9 cellular contexts compared by ENCODE assay signal in genomic region chr3:108153451-108153981, GRCh38.
A peak's percentile ranks its signal among the peaks of the same experiment; 100 is the strongest.
DNase-seq lines count a peak whose midpoint lies in the region; ATAC-seq lines count a peak whose summit lies in the region.
"Had no signal": no experiment of that assay in that cellular context is flagged by ENCODE, and none has a peak within 500 bp of the region (broad histone marks: within the 10 kb centered on the region; RNA-seq: fewer than 3 reads in every experiment).

No MANE protein-coding gene starts in this region.

- DNase-seq in NCI-H2171 treated with DMSO at 0.1 percent for 48 hours (lab: John Stamatoyannopoulos, UW): peak; percentile 22
- DNase-seq in NCI-H2171 (lab: John Stamatoyannopoulos, UW): no peak
- peak; percentile 48 for DNase-seq in NT2/D1 (ENCODE audit: low read depth, low spot score)
- peak; percentile 14 for DNase-seq in iPS DF 4.7 (ENCODE audit: extremely low read depth, low spot score)
- peak in 5 of 6 experiments; percentile 12 to 54 (median 37) for DNase-seq in stimulated activated naive CD4-positive, alpha-beta T cell (lab: John Stamatoyannopoulos, UW)
- DNase-seq in DMS79 treated with DMSO at 0.1 percent for 48 hours (lab: John Stamatoyannopoulos, UW): no peak

- peaks cover 5% of the 10 kb centered on the region for H3K4me1 Mint-ChIP-seq in activated T-helper 17 cell treated with anti-CD3 and anti-CD28 coated beads, Interleukin-2, amount 50 U/mL, for 72 hours

- peak; percentile 52 for ATAC-seq in HG02884 (IDR thresholded peaks at IDR 0.05; ENCODE audit: unreplicated experiment)
- peak; percentile 63 for ATAC-seq in activated T-helper 17 cell treated with anti-CD3 and anti-CD28 coated beads, Interleukin-2, amount 50 U/mL, for 72 hours (replicated peaks)

- no peaks in the 10 kb centered on the region for H3K27me3 Mint-ChIP-seq in activated T-helper 17 cell treated with anti-CD3 and anti-CD28 coated beads, Interleukin-2, amount 50 U/mL, for 72 hours

- H3K4me3 ChIP-seq in NT2/D1 (ENCODE audit: insufficient read length, low read depth): no peak overlapping the region
- H3K4me3 ChIP-seq: BLaER1 had no signal

- no peak overlapping the region for H3K4me3 Mint-ChIP-seq in activated T-helper 17 cell treated with anti-CD3 and anti-CD28 coated beads, Interleukin-2, amount 50 U/mL, for 72 hours

- H3K36me3 Mint-ChIP-seq in activated T-helper 17 cell treated with anti-CD3 and anti-CD28 coated beads, Interleukin-2, amount 50 U/mL, for 72 hours (ENCODE audit: low read depth): no peaks in the 10 kb centered on the region

- H3K36me3 ChIP-seq in NT2/D1 (ENCODE audit: insufficient read depth, insufficient read length, low read length): no peaks in the 10 kb centered on the region
- H3K36me3 ChIP-seq: BLaER1 had no signal

- no peaks in the 10 kb centered on the region for H3K4me1 ChIP-seq in NT2/D1 (ENCODE audit: insufficient read depth, insufficient read length)

- H3K9me3 ChIP-seq in NT2/D1 (ENCODE audit: insufficient read depth, low read length): no peaks in the 10 kb centered on the region
- H3K9me3 ChIP-seq: BLaER1 had no signal

- no peaks in the 10 kb centered on the region for H3K27me3 ChIP-seq in NT2/D1 (ENCODE audit: insufficient read depth, insufficient read length)
- H3K27me3 ChIP-seq: BLaER1 had no signal

- no peaks in the 10 kb centered on the region for H3K9me3 Mint-ChIP-seq in activated T-helper 17 cell treated with anti-CD3 and anti-CD28 coated beads, Interleukin-2, amount 50 U/mL, for 72 hours

- H3K27ac Mint-ChIP-seq in activated T-helper 17 cell treated with anti-CD3 and anti-CD28 coated beads, Interleukin-2, amount 50 U/mL, for 72 hours: no peak overlapping the region

- no peak overlapping the region for H3K9ac ChIP-seq in NT2/D1 (ENCODE audit: insufficient read length, low read depth)
- H3K9ac ChIP-seq: BLaER1 had no signal

Comparison
In these comparisons a context has a peak if more than half of its experiments do, and no peak if none do; other contexts are left out.
1. DNase-seq: peak in NCI-H2171 treated with DMSO at 0.1 percent for 48 hours (single experiment), NT2/D1 (single experiment), iPS DF 4.7 (single experiment) and stimulated activated naive CD4-positive, alpha-beta T cell (5 of 6); none in NCI-H2171 (single experiment) and DMS79 treated with DMSO at 0.1 percent for 48 hours (single experiment).